26 cellular contexts compared by ENCODE assay signal in genomic region chr3:160545481-160545880, GRCh38. TPM values are rescaled to one million over a fixed set of nuclear protein-coding genes. Genes with fewer than 3 reads are reported as not detected.
DNase-seq lines count a peak whose midpoint lies in the region; ATAC-seq and TF ChIP-seq lines count a peak whose summit lies in the region.
"Had no signal": no experiment of that assay in that cellular context is flagged by ENCODE, and none has a peak within 500 bp of the region (broad histone marks: within the 10 kb centered on the region; RNA-seq: fewer than 3 reads in every experiment).

No MANE protein-coding gene starts in this region.

- no peak overlapping the region for H3K4me3 Mint-ChIP-seq in WTC11
- no peak overlapping the region for H3K4me3 Mint-ChIP-seq in mesothelial cell of epicardium
- H3K4me3 Mint-ChIP-seq: activated CD4-positive, alpha-beta T cell treated with anti-CD3 and anti-CD28 coated beads for 36 hours; nephron progenitor cell; stimulated activated naive CD8-positive, alpha-beta T cell treated with anti-CD3 and anti-CD28 coated beads, Interleukin-15, Interleukin-2, amounts not matched to agents 100 ng/mL and 50 ng/mL, for 24 hours; T-helper 17 cell had no signal

- H3K27ac Mint-ChIP-seq in WTC11: 0 out of 2 replicates have a peak overlapping the region, but pooled peaks have one; percentile 6
- H3K27ac Mint-ChIP-seq in mesothelial cell of epicardium: peak overlapping the region; percentile 37
- H3K27ac Mint-ChIP-seq: activated CD4-positive, alpha-beta T cell treated with anti-CD3 and anti-CD28 coated beads for 36 hours; nephron progenitor cell; stimulated activated naive CD8-positive, alpha-beta T cell treated with anti-CD3 and anti-CD28 coated beads, Interleukin-15, Interleukin-2, amounts not matched to agents 100 ng/mL and 50 ng/mL, for 24 hours; T-helper 17 cell had no signal

- H4K20me1 ChIP-seq in BLaER1 treated with 17β-estradiol and CSF1 and Interleukin-3, amounts not matched to agents 10 nM and 100 nM: peaks cover 50 to 99% (median 78%) of the 10 kb centered on the region in 11 experiments; a peak in 21 of 22 replicates

- ATAC-seq in GM18502 (IDR thresholded peaks at IDR 0.05; ENCODE audit: poor library complexity, unreplicated experiment) (peak; percentile 22), WTC11 (no peak), HG02678 (IDR thresholded peaks at IDR 0.05; ENCODE audit: unreplicated experiment) (no peak), upper lobe of left lung (ENCODE audit: low FRiP score in 2 of 2) (no peak)
- ATAC-seq: activated CD4-positive, alpha-beta T cell treated with anti-CD3 and anti-CD28 coated beads for 36 hours; heart right ventricle; left cardiac atrium; Panc1; right lobe of liver; T-helper 17 cell had no signal

- peaks cover 35% of the 10 kb centered on the region for H3K4me1 Mint-ChIP-seq in WTC11
- peaks cover 22% of the 10 kb centered on the region for H3K4me1 Mint-ChIP-seq in mesothelial cell of epicardium
- H3K4me1 Mint-ChIP-seq: nephron progenitor cell had no signal

- peaks cover 9 to 33% (median 16%) of the 10 kb centered on the region in 10 experiments; a peak in 16 of 20 replicates for H3K4me1 ChIP-seq in BLaER1 treated with 17β-estradiol and CSF1 and Interleukin-3, amounts not matched to agents 10 nM and 100 nM
- H3K4me1 ChIP-seq in upper lobe of left lung: peaks cover 8 to 25% (median 15%) of the 10 kb centered on the region in 4 donors
- H3K4me1 ChIP-seq: right lobe of liver had no signal

- no peak overlapping the region for H3K9ac ChIP-seq in BLaER1 treated with 17β-estradiol and CSF1 and Interleukin-3, amounts not matched to agents 10 nM and 100 nM
- H3K9ac ChIP-seq: GM23248 had no signal

- CTCF ChIA-PET in WTC11 (lab: Charles Lee): no interaction called here

- H3K9me3 Mint-ChIP-seq in WTC11: peaks cover 20% of the 10 kb centered on the region
- H3K9me3 Mint-ChIP-seq in mesothelial cell of epicardium: peaks cover 16% of the 10 kb centered on the region

- peak overlapping the region in 6 of 11 experiments; percentile 12 to 33 (median 18); a peak in 7 of 22 replicates for H3K4me2 ChIP-seq in BLaER1 treated with 17β-estradiol and CSF1 and Interleukin-3, amounts not matched to agents 10 nM and 100 nM

- TF ChIP-seq CTCF in WTC11 (IDR thresholded peaks at IDR 0.05): no peak
- no peak for TF ChIP-seq CTCF in mesothelial cell of epicardium (IDR thresholded peaks at IDR 0.05; ENCODE audit: unreplicated experiment)
- TF ChIP-seq CTCF in upper lobe of left lung (IDR thresholded peaks at IDR 0.05): no peak

- peaks cover 15 to 47% (median 32%) of the 10 kb centered on the region in 11 experiments for H3K9me3 ChIP-seq in BLaER1 treated with 17β-estradiol and CSF1 and Interleukin-3, amounts not matched to agents 10 nM and 100 nM (replicated peaks in 1 of 11)
- no peaks in the 10 kb centered on the region for H3K9me3 ChIP-seq in upper lobe of left lung
- H3K9me3 ChIP-seq: thyroid gland had no signal

- DNase-seq in WTC11 (ENCODE audit: low spot score) (no peak), mesothelial cell of epicardium (ENCODE audit: low spot score in 2 of 2, unreplicated experiment in 2 of 2) (no peak), upper lobe of left lung (no peak), erythroblast (lab: John Stamatoyannopoulos, UW) (no peak), SW 1271 (lab: John Stamatoyannopoulos, UW) (no peak)
- DNase-seq: activated CD4-positive, alpha-beta T cell treated with anti-CD3 and anti-CD28 coated beads for 36 hours; activated CD8-positive, alpha-beta memory T cell treated with anti-CD3 and anti-CD28 coated beads for 24 hours; activated naive CD4-positive, alpha-beta T cell treated with anti-CD3 and anti-CD28 coated beads, Interleukin-2, amount 50 U/mL, for 16 hours; DMS153; GM23248; heart right ventricle; Kasumi-1; left cardiac atrium; mesendoderm; NCI-H1694 treated with DMSO at 0.1 percent for 48 hours; NCI-H526; nephron progenitor cell; right lobe of liver; stimulated activated CD4-positive, alpha-beta T cell treated with anti-CD3 and anti-CD28 coated beads, Interleukin-15, amount 100 ng/mL, for 24 hours; T-helper 17 cell; thyroid gland had no signal

- no peaks in the 10 kb centered on the region for H3K27me3 Mint-ChIP-seq in WTC11 (ENCODE audit: low read depth)
- no peaks in the 10 kb centered on the region for H3K27me3 Mint-ChIP-seq in mesothelial cell of epicardium (ENCODE audit: low read depth)
- H3K27me3 Mint-ChIP-seq: activated CD4-positive, alpha-beta T cell treated with anti-CD3 and anti-CD28 coated beads for 36 hours; stimulated activated naive CD8-positive, alpha-beta T cell treated with anti-CD3 and anti-CD28 coated beads, Interleukin-15, Interleukin-2, amounts not matched to agents 100 ng/mL and 50 ng/mL, for 24 hours; T-helper 17 cell had no signal

- H3K27me3 ChIP-seq in BLaER1 treated with 17β-estradiol and CSF1 and Interleukin-3, amounts not matched to agents 10 nM and 100 nM: no peaks in the 10 kb centered on the region
- no peaks in the 10 kb centered on the region for H3K27me3 ChIP-seq in upper lobe of left lung
- H3K27me3 ChIP-seq: heart right ventricle, right lobe of liver, thyroid gland had no signal

- WGBS in upper lobe of left lung, 2 donors: 83% methylated on average over 3 of the region's 3 CpGs

- POLR2A ChIA-PET in WTC11 (lab: Charles Lee): interaction anchor here (0.6 kb wide), 1 partner anchor 67 kb away, joined by 4 read pairs; no protein-coding TSS in a partner anchor

- TF ChIP-seq EP300 in upper lobe of left lung (IDR thresholded peaks at IDR 0.05): no peak

- H3K27ac ChIP-seq in BLaER1 treated with 17β-estradiol and CSF1 and Interleukin-3, amounts not matched to agents 10 nM and 100 nM: no peak overlapping the region
- no peak overlapping the region for H3K27ac ChIP-seq in upper lobe of left lung
- H3K27ac ChIP-seq: GM23248, heart right ventricle, right lobe of liver, thyroid gland had no signal

- H3K36me3 Mint-ChIP-seq in WTC11: peaks cover 27% of the 10 kb centered on the region
- peaks cover 17% of the 10 kb centered on the region for H3K36me3 Mint-ChIP-seq in mesothelial cell of epicardium

- no peak overlapping the region for H3K4me3 ChIP-seq in BLaER1 treated with 17β-estradiol and CSF1 and Interleukin-3, amounts not matched to agents 10 nM and 100 nM
- no peak overlapping the region for H3K4me3 ChIP-seq in upper lobe of left lung
- H3K4me3 ChIP-seq: GM23248, heart right ventricle, right lobe of liver, thyroid gland had no signal

- TF ChIP-seq POLR2A in upper lobe of left lung (IDR thresholded peaks at IDR 0.05) (no peak), erythroblast (IDR thresholded peaks at IDR 0.05; ENCODE audit: low read length) (no peak)

- H3K36me3 ChIP-seq in BLaER1 treated with 17β-estradiol and CSF1 and Interleukin-3, amounts not matched to agents 10 nM and 100 nM: peaks cover 17 to 64% (median 48%) of the 10 kb centered on the region in 11 experiments; a peak in 21 of 22 replicates
- H3K36me3 ChIP-seq in upper lobe of left lung: no peaks in the 10 kb centered on the region
- H3K36me3 ChIP-seq: right lobe of liver, thyroid gland had no signal

TF ChIP-seq in WTC11, 78 proteins besides CTCF, POLR2A, EP300 and RAD21 (continues in another document):
- no peak for TF ChIP-seq RORB (CRISPR knock-in tag; IDR thresholded peaks at IDR 0.05)
- TF ChIP-seq ZNF121 (CRISPR knock-in tag; IDR thresholded peaks at IDR 0.05): no peak
- no peak for TF ChIP-seq PRRX2 (CRISPR knock-in tag; IDR thresholded peaks at IDR 0.05)
- no peak for TF ChIP-seq CREB1 (CRISPR knock-in tag; IDR thresholded peaks at IDR 0.05)
- TF ChIP-seq SMAD4 (CRISPR knock-in tag; IDR thresholded peaks at IDR 0.05): no peak
- no peak for TF ChIP-seq IRF1 (CRISPR knock-in tag; IDR thresholded peaks at IDR 0.05)
- no peak for TF ChIP-seq ZNF232 (CRISPR knock-in tag; IDR thresholded peaks at IDR 0.05)
- TF ChIP-seq USF2 (CRISPR knock-in tag; IDR thresholded peaks at IDR 0.05): no peak
- no peak for TF ChIP-seq ZNF671 (CRISPR knock-in tag; IDR thresholded peaks at IDR 0.05)
- no peak for TF ChIP-seq ZNF396 (CRISPR knock-in tag; IDR thresholded peaks at IDR 0.05; ENCODE audit: borderline replicate concordance)
- TF ChIP-seq ZBTB43 (CRISPR knock-in tag; IDR thresholded peaks at IDR 0.05): no peak
- no peak for TF ChIP-seq IRF2 (CRISPR knock-in tag; IDR thresholded peaks at IDR 0.05; ENCODE audit: borderline replicate concordance, low read depth)
- no peak for TF ChIP-seq NR3C1 (CRISPR knock-in tag; conservative IDR thresholded peaks at IDR 0.05; ENCODE audit: low read depth)

RNA-seq across cellular contexts. Expression of gene KPNA4, which starts 19.9 kb away (rescaled TPM):
- total RNA-seq in WTC11 (2021) (48.5 to 54.5 TPM (median 52.2 TPM) in 3 replicates), mesothelial cell of epicardium (61.1 to 66.2 TPM (median 62.3 TPM) in 3 replicates), upper lobe of left lung (10 to 100 TPM; 12.6 to 51.7 (median 33.0) TPM)
